13 cellular contexts compared by ENCODE assay signal in genomic region chr2:27832396-27832795, GRCh38. TPM values are rescaled to one million over a fixed set of nuclear protein-coding genes. Genes with fewer than 3 reads are reported as not detected.
A peak's percentile ranks its signal among the peaks of the same experiment; 100 is the strongest.
DNase-seq lines count a peak whose midpoint lies in the region; FAIRE-seq and TF ChIP-seq lines count a peak whose summit lies in the region.
"Had no signal": no experiment of that assay in that cellular context is flagged by ENCODE, and none has a peak within 500 bp of the region (broad histone marks: within the 10 kb centered on the region; RNA-seq: fewer than 3 reads in every experiment).

No MANE protein-coding gene starts in this region.

- no peak for TF ChIP-seq CTCF in D721Med (IDR thresholded peaks at IDR 0.05; ENCODE audit: insufficient read depth, missing control alignments)

- no peak for FAIRE-seq in D721Med (lab: Jason Lieb, UNC)

- DNase-seq in AML-193 (lab: John Stamatoyannopoulos, UW) (peak; percentile 44 to 53), LHCN-M2 (ENCODE audit: low read depth) (peak; percentile 67), amniotic epithelial cell (ENCODE audit: low read depth) (peak; percentile 75), kidney glomerular epithelial cell (lab: John Stamatoyannopoulos, UW) (peak; percentile 93), D721Med (ENCODE audit: insufficient read length, low spot score) (no peak), cerebellum (ENCODE audit: low spot score) (no peak), NCI-H2107 (lab: John Stamatoyannopoulos, UW) (no peak)
- no peak for DNase-seq in activated CD4-positive, CD25-positive, alpha-beta regulatory T cell treated with anti-CD3 and anti-CD28 coated beads, Interleukin-2, amount 50 U/mL, for 72 hours
- DNase-seq: activated B cell treated with CpG ODN at 0.5 μM for 24 hours; CD4-positive, alpha-beta T cell; NCI-H2227 treated with DMSO at 0.1 percent for 48 hours; sigmoid colon had no signal

RNA-seq across cellular contexts. Expression of gene RBKS, which starts 57.8 kb away (rescaled TPM):
- total RNA-seq in LHCN-M2 (2014; rRNA removed) (1.5 and 2.1 TPM in 2 replicates), cerebellum (2.1 TPM)
- polyA plus RNA-seq in LHCN-M2 (2012): 4.2 TPM
- total RNA-seq: ascending aorta had no signal

RNA-seq across cellular contexts. Expression of gene BABAM2, which starts 58.1 kb away (rescaled TPM):
- total RNA-seq in LHCN-M2 (2014; rRNA removed) (30.8 and 36.6 TPM in 2 replicates), cerebellum (25.2 TPM)
- 38.2 TPM for polyA plus RNA-seq in LHCN-M2 (2012)

Comparison
In these comparisons a context has a peak if more than half of its experiments do, and no peak if none do; other contexts are left out.
1. DNase-seq: peak in AML-193 (2 of 2), LHCN-M2 (single experiment), amniotic epithelial cell (single experiment) and kidney glomerular epithelial cell (single experiment); none in D721Med (single experiment), cerebellum (single experiment), NCI-H2107 (single experiment) and activated CD4-positive, CD25-positive, alpha-beta regulatory T cell treated with anti-CD3 and anti-CD28 coated beads, Interleukin-2, amount 50 U/mL, for 72 hours (single experiment).